ENCODE assay signal across 8 cellular contexts in genomic region chr19:50658438-50659317, GRCh38. TPM values are rescaled to one million over a fixed set of nuclear protein-coding genes. Genes with fewer than 3 reads are reported as not detected.
A peak's percentile ranks its signal among the peaks of the same experiment; 100 is the strongest.
DNase-seq lines count a peak whose midpoint lies in the region; ATAC-seq, FAIRE-seq and TF ChIP-seq lines count a peak whose summit lies in the region.

No MANE protein-coding gene starts in this region.

- H3K4me3 ChIP-seq in Caco-2 (ENCODE audit: low read depth, low read length) = no peak overlapping the region
- H3K4me3 ChIP-seq in ectodermal cell (ENCODE audit: insufficient read depth, low read depth, low read length) = peak overlapping the region; percentile 60
- peak overlapping the region; percentile 45 for H3K4me3 ChIP-seq in mesendoderm (ENCODE audit: low read length)

- H3K23ac ChIP-seq in mesendoderm (ENCODE audit: low read length) = no peak overlapping the region

- H3K27me3 Mint-ChIP-seq in Caco-2 (ENCODE audit: insufficient read depth, unreplicated experiment) = no peaks in the 10 kb centered on the region
- H3K27me3 Mint-ChIP-seq in activated CD4-positive, alpha-beta T cell treated with anti-CD3 and anti-CD28 coated beads, Interleukin-2, amount 10 ng/mL, durations not matched to agents 24 days and 14 days = peaks cover 38% of the 10 kb centered on the region

- peak overlapping the region; percentile 89 for H3K27ac ChIP-seq in ectodermal cell (ENCODE audit: insufficient read depth, low read depth, low read length, poor library complexity, severe bottlenecking)
- H3K27ac ChIP-seq in mesendoderm (ENCODE audit: low read depth, low read length) = no peak overlapping the region

- CTCF ChIA-PET in Caco-2 (lab: Charles Lee) = no interaction called here

- H3K9ac ChIP-seq in mesendoderm (ENCODE audit: low read length) = peak overlapping the region; percentile 53

- H3K4me1 ChIP-seq in Caco-2 = peaks cover 6% of the 10 kb centered on the region
- H3K4me1 ChIP-seq in ectodermal cell (ENCODE audit: control insufficient read depth, insufficient read depth, low read length) = peaks cover 4% of the 10 kb centered on the region
- H3K4me1 ChIP-seq in mesendoderm (ENCODE audit: control insufficient read depth, low read depth, low read length) = no peaks in the 10 kb centered on the region

- H3K36me3 ChIP-seq in Caco-2 (ENCODE audit: control insufficient read depth, insufficient read depth, low read length) (no peaks in the 10 kb centered on the region), ectodermal cell (ENCODE audit: control insufficient read depth, insufficient read depth, low read length) (no peaks in the 10 kb centered on the region), mesendoderm (ENCODE audit: control insufficient read depth, insufficient read depth, low read length) (no peaks in the 10 kb centered on the region)

- FAIRE-seq in GM12892 (lab: Jason Lieb, UNC) = no peak

- no peak for TF ChIP-seq CTCF in Caco-2 (IDR thresholded peaks at IDR 0.05; ENCODE audit: insufficient read depth in 1 of 2, low read depth in 1 of 2, low read length in 1 of 2, severe bottlenecking in 1 of 2, unreplicated experiment in 1 of 2)

- 48 to 50% methylated on average over 67 of the region's 67 CpGs for WGBS in ectodermal cell, 2 experiments
- WGBS in mesendoderm (ENCODE audit: extremely low coverage, insufficient coverage, low lambda C conversion rate) = no CpG with 5 or more reads among the region's 67 CpGs

- peak overlapping the region; percentile 78 for H3K27ac Mint-ChIP-seq in Caco-2 (ENCODE audit: unreplicated experiment)
- H3K27ac Mint-ChIP-seq in activated CD4-positive, alpha-beta T cell treated with anti-CD3 and anti-CD28 coated beads, Interleukin-2, amount 10 ng/mL, durations not matched to agents 24 days and 14 days = peak overlapping the region; percentile 90

- intact Hi-C loops in Caco-2 (cut with micrococcal nuclease; ENCODE audit: unreplicated experiment) = no loop called here
- intact Hi-C loops in activated CD4-positive, alpha-beta T cell treated with anti-CD3 and anti-CD28 coated beads, Interleukin-2, amount 10 ng/mL, durations not matched to agents 24 days and 14 days (cut with micrococcal nuclease) = loop anchor here (2.0 kb wide), 1 partner anchor 120 kb away; no protein-coding TSS in a partner anchor

- no peak overlapping the region for H2BK15ac ChIP-seq in mesendoderm (replicated peaks; ENCODE audit: low read depth)

- no peak for TF ChIP-seq POLR2A in GM12892 (IDR thresholded peaks at IDR 0.05; ENCODE audit: low read depth, low read length)

- H3K27me3 ChIP-seq in Caco-2 (replicated peaks; ENCODE audit: control insufficient read depth, insufficient read depth, low read length) (no peaks in the 10 kb centered on the region), ectodermal cell (ENCODE audit: control insufficient read depth, insufficient read depth, low read length, poor library complexity, severe bottlenecking) (no peaks in the 10 kb centered on the region), mesendoderm (ENCODE audit: insufficient read depth, low read length, poor library complexity) (no peaks in the 10 kb centered on the region)

- ATAC-seq in GM19395 (IDR thresholded peaks at IDR 0.05; ENCODE audit: unreplicated experiment) = no peak

- H2BK5ac ChIP-seq in mesendoderm (ENCODE audit: low read length) = no peak overlapping the region

- peaks cover 6% of the 10 kb centered on the region for H3K36me3 Mint-ChIP-seq in Caco-2 (ENCODE audit: insufficient read depth, unreplicated experiment)
- H3K36me3 Mint-ChIP-seq in activated CD4-positive, alpha-beta T cell treated with anti-CD3 and anti-CD28 coated beads, Interleukin-2, amount 10 ng/mL, durations not matched to agents 24 days and 14 days (ENCODE audit: low read depth) = peaks cover 6% of the 10 kb centered on the region

- H3K4me2 ChIP-seq in mesendoderm (ENCODE audit: low read length) = peak overlapping the region; percentile 84

- BruUV-seq in Caco-2 (replicated peaks; lab: Mats Ljungman, UMichigan) = no TSS peak

- H3K79me1 ChIP-seq in mesendoderm (ENCODE audit: low read length) = no peaks in the 10 kb centered on the region

- no peak overlapping the region for H2AK5ac ChIP-seq in mesendoderm (ENCODE audit: low read length)

- no peak overlapping the region for H4K8ac ChIP-seq in mesendoderm (ENCODE audit: low read depth, low read length)

- peaks cover 19% of the 10 kb centered on the region for H3K4me1 Mint-ChIP-seq in Caco-2 (ENCODE audit: low read depth, unreplicated experiment)
- H3K4me1 Mint-ChIP-seq in activated CD4-positive, alpha-beta T cell treated with anti-CD3 and anti-CD28 coated beads, Interleukin-2, amount 10 ng/mL, durations not matched to agents 24 days and 14 days = peaks cover 15% of the 10 kb centered on the region

- H4K5ac ChIP-seq in mesendoderm (ENCODE audit: low read length) = no peak overlapping the region

- no peak for DNase-seq in Caco-2
- peak; percentile 93 for DNase-seq in MV-4-11 (lab: John Stamatoyannopoulos, UW)
- DNase-seq in activated CD4-positive, alpha-beta T cell treated with anti-CD3 and anti-CD28 coated beads, Interleukin-2, amount 10 ng/mL, durations not matched to agents 24 days and 14 days = peak; percentile 87
- DNase-seq in mesendoderm = peak; percentile 91
- peak; percentile 67 for DNase-seq in stimulated activated CD8-positive, alpha-beta memory T cell treated with anti-CD3 and anti-CD28 coated beads, Interleukin-4, amount 100 ng/mL, for 24 hours (ENCODE audit: low read depth)
- DNase-seq in GM12892 (ENCODE audit: insufficient read length) = no peak

- H2BK120ac ChIP-seq in mesendoderm (ENCODE audit: low read depth, low read length) = no peak overlapping the region

- no peak overlapping the region for H3K4ac ChIP-seq in mesendoderm (ENCODE audit: low read depth, low read length)

- POLR2A ChIA-PET in Caco-2 (lab: Charles Lee) = no interaction called here

- H3K4me3 Mint-ChIP-seq in Caco-2 (ENCODE audit: unreplicated experiment) = peak overlapping the region; percentile 76
- peak overlapping the region; percentile 86 for H3K4me3 Mint-ChIP-seq in activated CD4-positive, alpha-beta T cell treated with anti-CD3 and anti-CD28 coated beads, Interleukin-2, amount 10 ng/mL, durations not matched to agents 24 days and 14 days

- peaks cover 59% of the 10 kb centered on the region for H3K9me3 Mint-ChIP-seq in Caco-2 (ENCODE audit: unreplicated experiment)
- peaks cover 22% of the 10 kb centered on the region for H3K9me3 Mint-ChIP-seq in activated CD4-positive, alpha-beta T cell treated with anti-CD3 and anti-CD28 coated beads, Interleukin-2, amount 10 ng/mL, durations not matched to agents 24 days and 14 days

- no peaks in the 10 kb centered on the region for H3K79me2 ChIP-seq in mesendoderm (ENCODE audit: control insufficient read depth, insufficient read depth, low read length)

- H3K56ac ChIP-seq in mesendoderm (ENCODE audit: low read length) = peak overlapping the region; percentile 90

- no peak overlapping the region for H3K18ac ChIP-seq in mesendoderm (ENCODE audit: low read length)

- peaks cover 27% of the 10 kb centered on the region for H3K9me3 ChIP-seq in Caco-2
- H3K9me3 ChIP-seq in ectodermal cell (ENCODE audit: control insufficient read depth, low read length) = no peaks in the 10 kb centered on the region

RNA-seq across cellular contexts. Expression of gene C19orf81, which starts 9.4 kb away (rescaled TPM):
- 0.41 TPM in 1 of 2 replicates, not detected in the other for total RNA-seq in Caco-2 (2022)
- total RNA-seq in activated CD4-positive, alpha-beta T cell treated with anti-CD3 and anti-CD28 coated beads, Interleukin-2, amount 10 ng/mL, durations not matched to agents 24 days and 14 days = 0.98 TPM in 1 of 2 replicates, not detected in the other
- 2.6 TPM for polyA plus RNA-seq in ectodermal cell (2013, experiment 1 of 4)
- 0.84 TPM for polyA plus RNA-seq in ectodermal cell (2013, experiment 2 of 4)
- polyA plus RNA-seq in ectodermal cell (2013, experiment 3 of 4) = 4.3 TPM
- 5.8 TPM for polyA plus RNA-seq in ectodermal cell (2013, experiment 4 of 4)
- polyA plus RNA-seq in mesendoderm (2013, experiment 1 of 2) = 3.6 TPM
- 3.6 TPM for polyA plus RNA-seq in mesendoderm (2013, experiment 2 of 2)
- polyA plus RNA-seq in GM12892 (2012; ENCODE audit: missing spikeins) = not detected

RNA-seq across cellular contexts. Expression of gene SYT3, which starts 19.0 kb away (rescaled TPM):
- 0.41 and 0.70 TPM in 2 replicates for total RNA-seq in Caco-2 (2022)
- not detected in 2 replicates for total RNA-seq in activated CD4-positive, alpha-beta T cell treated with anti-CD3 and anti-CD28 coated beads, Interleukin-2, amount 10 ng/mL, durations not matched to agents 24 days and 14 days
- 2.9 TPM for polyA plus RNA-seq in ectodermal cell (2013, experiment 1 of 4)
- polyA plus RNA-seq in ectodermal cell (2013, experiment 2 of 4) = 2.6 TPM
- polyA plus RNA-seq in ectodermal cell (2013, experiment 3 of 4) = 1.3 TPM
- 2.3 TPM for polyA plus RNA-seq in ectodermal cell (2013, experiment 4 of 4)
- polyA plus RNA-seq in mesendoderm (2013, experiment 1 of 2) = 1.5 TPM
- 1.3 TPM for polyA plus RNA-seq in mesendoderm (2013, experiment 2 of 2)
- not detected for polyA plus RNA-seq in GM12892 (2012; ENCODE audit: missing spikeins)

Comparison
In these comparisons a context has a peak if more than half of its experiments do, and no peak if none do; other contexts are left out.
1. DNase-seq: peak in MV-4-11 (single experiment), activated CD4-positive, alpha-beta T cell treated with anti-CD3 and anti-CD28 coated beads, Interleukin-2, amount 10 ng/mL, durations not matched to agents 24 days and 14 days (single experiment), mesendoderm (single experiment) and stimulated activated CD8-positive, alpha-beta memory T cell treated with anti-CD3 and anti-CD28 coated beads, Interleukin-4, amount 100 ng/mL, for 24 hours (single experiment); none in Caco-2 (0 of 2) and GM12892 (single experiment).